Comparison of ENCODE assay signal across 1 cellular context in the genomic region with DNA sequence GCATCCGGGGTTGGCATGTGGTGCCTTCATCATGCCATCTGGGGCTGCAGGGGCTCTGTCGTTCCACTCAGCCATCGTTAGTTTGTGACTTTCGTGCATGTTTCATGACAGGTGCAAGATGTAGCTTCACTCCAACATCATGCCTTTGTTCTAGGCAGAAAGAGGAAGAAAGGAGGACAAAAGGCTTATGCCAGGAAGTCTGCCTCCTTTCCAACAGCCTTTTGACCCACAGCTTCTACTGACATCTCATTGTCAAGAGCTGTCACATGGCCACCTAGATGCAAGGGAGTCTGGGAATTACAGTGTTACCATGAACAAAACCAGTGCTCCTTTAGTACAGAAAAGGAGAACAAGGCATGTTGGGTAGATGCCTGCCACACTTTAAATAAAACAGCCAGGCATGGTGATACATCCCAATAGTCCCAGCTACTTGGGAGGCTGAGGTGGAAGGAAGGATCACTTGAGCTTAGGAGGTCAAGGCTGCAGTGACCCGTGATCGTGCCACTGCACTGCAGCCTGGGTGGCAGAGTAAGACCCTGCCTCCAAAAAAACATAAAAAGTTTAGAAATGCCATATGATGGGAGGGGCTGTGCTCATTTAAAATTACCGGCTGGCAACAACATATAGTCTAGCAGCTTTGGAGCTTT.
TF ChIP-seq lines count a peak whose summit lies in the region.

No MANE protein-coding gene starts in this region.

TF ChIP-seq in A549, 52 proteins besides CTCF, POLR2A, EP300 and RAD21:
- TF ChIP-seq KDM5A (IDR thresholded peaks at IDR 0.05) (no peak), FOSL2 (IDR thresholded peaks at IDR 0.05) (no peak), FOSL2 (CRISPR knock-in tag; IDR thresholded peaks at IDR 0.05) (no peak), ELK1 (IDR thresholded peaks at IDR 0.05; ENCODE audit: low read depth, low read length) (no peak), CHD2 (IDR thresholded peaks at IDR 0.05; ENCODE audit: low read length, partially characterized antibody) (no peak), RNF2 (IDR thresholded peaks at IDR 0.05; ENCODE audit: borderline replicate concordance, low read depth) (no peak), SMC3 (IDR thresholded peaks at IDR 0.05) (no peak), BHLHE40 (IDR thresholded peaks at IDR 0.05; ENCODE audit: low read depth, low read length) (no peak), JUN (IDR thresholded peaks at IDR 0.05) (no peak), RARB (CRISPR knock-in tag; IDR thresholded peaks at IDR 0.05) (no peak), EHF (CRISPR knock-in tag; IDR thresholded peaks at IDR 0.05) (no peak)
- TF ChIP-seq, protein P1, sequence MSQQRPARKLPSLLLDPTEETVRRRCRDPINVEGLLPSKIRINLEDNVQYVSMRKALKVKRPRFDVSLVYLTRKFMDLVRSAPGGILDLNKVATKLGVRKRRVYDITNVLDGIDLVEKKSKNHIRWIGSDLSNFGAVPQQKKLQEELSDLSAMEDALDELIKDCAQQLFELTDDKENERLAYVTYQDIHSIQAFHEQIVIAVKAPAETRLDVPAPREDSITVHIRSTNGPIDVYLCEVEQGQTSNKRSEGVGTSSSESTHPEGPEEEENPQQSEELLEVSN (IDR thresholded peaks at IDR 0.05; ENCODE audit: borderline replicate concordance, low read depth): no peak
- TF ChIP-seq, protein P2, sequence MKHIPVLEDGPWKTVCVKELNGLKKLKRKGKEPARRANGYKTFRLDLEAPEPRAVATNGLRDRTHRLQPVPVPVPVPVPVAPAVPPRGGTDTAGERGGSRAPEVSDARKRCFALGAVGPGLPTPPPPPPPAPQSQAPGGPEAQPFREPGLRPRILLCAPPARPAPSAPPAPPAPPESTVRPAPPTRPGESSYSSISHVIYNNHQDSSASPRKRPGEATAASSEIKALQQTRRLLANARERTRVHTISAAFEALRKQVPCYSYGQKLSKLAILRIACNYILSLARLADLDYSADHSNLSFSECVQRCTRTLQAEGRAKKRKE (CRISPR knock-in tag; IDR thresholded peaks at IDR 0.05; ENCODE audit: low read depth): no peak
- TF ChIP-seq, protein P3, sequence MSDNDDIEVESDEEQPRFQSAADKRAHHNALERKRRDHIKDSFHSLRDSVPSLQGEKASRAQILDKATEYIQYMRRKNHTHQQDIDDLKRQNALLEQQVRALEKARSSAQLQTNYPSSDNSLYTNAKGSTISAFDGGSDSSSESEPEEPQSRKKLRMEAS (IDR thresholded peaks at IDR 0.05): no peak
